1 cellular context compared by ENCODE assay signal in the genomic region with DNA sequence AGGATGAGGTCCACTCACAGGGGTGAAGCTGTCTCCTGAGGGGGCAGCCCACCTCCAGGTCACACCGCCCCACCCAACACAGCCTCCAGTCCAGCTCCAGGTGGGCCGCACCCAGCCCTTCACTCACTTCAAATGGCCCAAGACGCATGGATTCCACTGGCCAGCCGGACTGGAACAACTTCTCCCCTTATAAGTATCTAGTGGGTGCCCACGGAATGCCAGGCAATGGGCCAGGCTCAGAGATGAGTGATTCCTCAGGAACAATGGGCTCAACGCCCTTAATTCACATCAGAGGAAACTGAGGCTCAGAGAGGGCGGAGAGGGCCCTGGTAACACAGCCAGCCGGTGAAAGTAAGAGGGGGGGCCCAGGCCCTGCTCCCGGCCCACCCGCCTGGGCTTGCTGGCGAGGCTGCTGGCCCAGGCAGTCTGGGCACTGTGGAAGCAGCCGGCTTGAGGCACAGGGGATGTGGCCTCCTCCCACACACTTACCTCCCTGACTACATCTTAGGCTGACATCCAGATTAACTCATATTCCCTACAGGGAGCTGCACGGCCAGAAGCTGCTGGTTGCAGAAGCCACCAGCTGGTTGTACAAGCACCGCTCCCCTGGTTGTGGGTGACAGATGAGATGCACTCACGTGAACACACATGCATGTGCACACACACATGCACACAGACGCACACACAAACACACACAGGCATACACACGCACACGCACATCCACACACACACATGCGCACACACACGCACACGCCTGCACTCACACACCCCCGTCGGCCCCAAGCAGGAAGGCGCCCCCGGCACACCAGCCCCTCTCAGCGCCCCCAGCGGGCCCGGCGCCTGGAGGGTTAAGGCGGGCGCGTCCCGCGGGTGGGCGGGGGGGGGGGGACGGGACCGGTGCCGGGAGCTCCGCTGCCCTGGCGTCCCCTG.
A peak's percentile ranks its signal among the peaks of the same experiment; 100 is the strongest.
TF ChIP-seq lines count a peak whose summit lies in the region.

No MANE protein-coding gene starts in this region.

TF ChIP-seq in HepG2, 621 proteins besides CTCF, POLR2A, EP300 and RAD21 (continued from another document and continues in another):
- TF ChIP-seq, protein P1, sequence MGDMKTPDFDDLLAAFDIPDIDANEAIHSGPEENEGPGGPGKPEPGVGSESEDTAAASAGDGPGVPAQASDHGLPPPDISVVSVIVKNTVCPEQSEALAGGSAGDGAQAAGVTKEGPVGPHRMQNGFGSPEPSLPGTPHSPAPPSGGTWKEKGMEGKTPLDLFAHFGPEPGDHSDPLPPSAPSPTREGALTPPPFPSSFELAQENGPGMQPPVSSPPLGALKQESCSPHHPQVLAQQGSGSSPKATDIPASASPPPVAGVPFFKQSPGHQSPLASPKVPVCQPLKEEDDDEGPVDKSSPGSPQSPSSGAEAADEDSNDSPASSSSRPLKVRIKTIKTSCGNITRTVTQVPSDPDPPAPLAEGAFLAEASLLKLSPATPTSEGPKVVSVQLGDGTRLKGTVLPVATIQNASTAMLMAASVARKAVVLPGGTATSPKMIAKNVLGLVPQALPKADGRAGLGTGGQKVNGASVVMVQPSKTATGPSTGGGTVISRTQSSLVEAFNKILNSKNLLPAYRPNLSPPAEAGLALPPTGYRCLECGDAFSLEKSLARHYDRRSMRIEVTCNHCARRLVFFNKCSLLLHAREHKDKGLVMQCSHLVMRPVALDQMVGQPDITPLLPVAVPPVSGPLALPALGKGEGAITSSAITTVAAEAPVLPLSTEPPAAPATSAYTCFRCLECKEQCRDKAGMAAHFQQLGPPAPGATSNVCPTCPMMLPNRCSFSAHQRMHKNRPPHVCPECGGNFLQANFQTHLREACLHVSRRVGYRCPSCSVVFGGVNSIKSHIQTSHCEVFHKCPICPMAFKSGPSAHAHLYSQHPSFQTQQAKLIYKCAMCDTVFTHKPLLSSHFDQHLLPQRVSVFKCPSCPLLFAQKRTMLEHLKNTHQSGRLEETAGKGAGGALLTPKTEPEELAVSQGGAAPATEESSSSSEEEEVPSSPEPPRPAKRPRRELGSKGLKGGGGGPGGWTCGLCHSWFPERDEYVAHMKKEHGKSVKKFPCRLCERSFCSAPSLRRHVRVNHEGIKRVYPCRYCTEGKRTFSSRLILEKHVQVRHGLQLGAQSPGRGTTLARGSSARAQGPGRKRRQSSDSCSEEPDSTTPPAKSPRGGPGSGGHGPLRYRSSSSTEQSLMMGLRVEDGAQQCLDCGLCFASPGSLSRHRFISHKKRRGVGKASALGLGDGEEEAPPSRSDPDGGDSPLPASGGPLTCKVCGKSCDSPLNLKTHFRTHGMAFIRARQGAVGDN (CRISPR knock-in tag; IDR thresholded peaks at IDR 0.05): peak; percentile 28
- TF ChIP-seq ZNF652 (CRISPR knock-in tag; IDR thresholded peaks at IDR 0.05; ENCODE audit: borderline replicate concordance, low read depth) (peak; percentile 88), ZC3H13 (CRISPR knock-in tag; IDR thresholded peaks at IDR 0.05) (peak; percentile 5; the same call in 1 of the 2 replicates), ERF (CRISPR knock-in tag; IDR thresholded peaks at IDR 0.05) (no peak), ATAD3A (CRISPR knock-in tag; IDR thresholded peaks at IDR 0.05) (no peak), ARID2 (CRISPR knock-in tag; IDR thresholded peaks at IDR 0.05; ENCODE audit: borderline replicate concordance) (0 out of 2 replicates have a peak, but pooled peaks have one; percentile 30), MTA3 (CRISPR knock-in tag; IDR thresholded peaks at IDR 0.05) (no peak), HNRNPLL (IDR thresholded peaks at IDR 0.05; ENCODE audit: low read depth, low read length, poor library complexity, severe bottlenecking) (peak; percentile 22), NBN (conservative IDR thresholded peaks at IDR 0.05) (no peak), ZNF256 (CRISPR knock-in tag; conservative IDR thresholded peaks at IDR 0.05) (no peak), ZNF772 (CRISPR knock-in tag; IDR thresholded peaks at IDR 0.05) (0 out of 2 replicates have a peak, but pooled peaks have one; percentile 12), ZFP62 (CRISPR knock-in tag; IDR thresholded peaks at IDR 0.05) (no peak), TCF12 (IDR thresholded peaks at IDR 0.05) (no peak), TCF12 (CRISPR knock-in tag; IDR thresholded peaks at IDR 0.05) (no peak), AGO1 (IDR thresholded peaks at IDR 0.05; ENCODE audit: low read depth, low read length, poor library complexity, severe bottlenecking) (peak; percentile 4), ZNF569 (CRISPR knock-in tag; IDR thresholded peaks at IDR 0.05; ENCODE audit: borderline replicate concordance) (no peak), KDM2A (CRISPR knock-in tag; IDR thresholded peaks at IDR 0.05; ENCODE audit: borderline replicate concordance, low read depth) (0 out of 2 replicates have a peak, but pooled peaks have one; percentile 3), GABPB1 (CRISPR knock-in tag; IDR thresholded peaks at IDR 0.05) (0 out of 2 replicates have a peak, but pooled peaks have one; percentile 7), EED (CRISPR knock-in tag; IDR thresholded peaks at IDR 0.05) (peak; percentile 15; the same call in 1 of the 2 replicates), BHLHE40 (IDR thresholded peaks at IDR 0.05; ENCODE audit: low read length) (peak; percentile 67; the same call in 1 of the 2 replicates)
- TF ChIP-seq, protein P2, sequence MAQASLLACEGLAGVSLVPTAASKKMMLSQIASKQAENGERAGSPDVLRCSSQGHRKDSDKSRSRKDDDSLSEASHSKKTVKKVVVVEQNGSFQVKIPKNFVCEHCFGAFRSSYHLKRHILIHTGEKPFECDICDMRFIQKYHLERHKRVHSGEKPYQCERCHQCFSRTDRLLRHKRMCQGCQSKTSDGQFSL (CRISPR knock-in tag; IDR thresholded peaks at IDR 0.05): 0 out of 2 replicates have a peak, but pooled peaks have one; percentile 15
- TF ChIP-seq, protein P3, sequence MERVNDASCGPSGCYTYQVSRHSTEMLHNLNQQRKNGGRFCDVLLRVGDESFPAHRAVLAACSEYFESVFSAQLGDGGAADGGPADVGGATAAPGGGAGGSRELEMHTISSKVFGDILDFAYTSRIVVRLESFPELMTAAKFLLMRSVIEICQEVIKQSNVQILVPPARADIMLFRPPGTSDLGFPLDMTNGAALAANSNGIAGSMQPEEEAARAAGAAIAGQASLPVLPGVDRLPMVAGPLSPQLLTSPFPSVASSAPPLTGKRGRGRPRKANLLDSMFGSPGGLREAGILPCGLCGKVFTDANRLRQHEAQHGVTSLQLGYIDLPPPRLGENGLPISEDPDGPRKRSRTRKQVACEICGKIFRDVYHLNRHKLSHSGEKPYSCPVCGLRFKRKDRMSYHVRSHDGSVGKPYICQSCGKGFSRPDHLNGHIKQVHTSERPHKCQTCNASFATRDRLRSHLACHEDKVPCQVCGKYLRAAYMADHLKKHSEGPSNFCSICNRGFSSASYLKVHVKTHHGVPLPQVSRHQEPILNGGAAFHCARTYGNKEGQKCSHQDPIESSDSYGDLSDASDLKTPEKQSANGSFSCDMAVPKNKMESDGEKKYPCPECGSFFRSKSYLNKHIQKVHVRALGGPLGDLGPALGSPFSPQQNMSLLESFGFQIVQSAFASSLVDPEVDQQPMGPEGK (CRISPR knock-in tag; IDR thresholded peaks at IDR 0.05): peak; percentile 32; the same call in 1 of the 2 replicates
- TF ChIP-seq, protein P4, sequence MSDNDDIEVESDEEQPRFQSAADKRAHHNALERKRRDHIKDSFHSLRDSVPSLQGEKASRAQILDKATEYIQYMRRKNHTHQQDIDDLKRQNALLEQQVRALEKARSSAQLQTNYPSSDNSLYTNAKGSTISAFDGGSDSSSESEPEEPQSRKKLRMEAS (IDR thresholded peaks at IDR 0.05): 0 out of 2 replicates have a peak, but pooled peaks have one; percentile 4
- TF ChIP-seq, protein P5, sequence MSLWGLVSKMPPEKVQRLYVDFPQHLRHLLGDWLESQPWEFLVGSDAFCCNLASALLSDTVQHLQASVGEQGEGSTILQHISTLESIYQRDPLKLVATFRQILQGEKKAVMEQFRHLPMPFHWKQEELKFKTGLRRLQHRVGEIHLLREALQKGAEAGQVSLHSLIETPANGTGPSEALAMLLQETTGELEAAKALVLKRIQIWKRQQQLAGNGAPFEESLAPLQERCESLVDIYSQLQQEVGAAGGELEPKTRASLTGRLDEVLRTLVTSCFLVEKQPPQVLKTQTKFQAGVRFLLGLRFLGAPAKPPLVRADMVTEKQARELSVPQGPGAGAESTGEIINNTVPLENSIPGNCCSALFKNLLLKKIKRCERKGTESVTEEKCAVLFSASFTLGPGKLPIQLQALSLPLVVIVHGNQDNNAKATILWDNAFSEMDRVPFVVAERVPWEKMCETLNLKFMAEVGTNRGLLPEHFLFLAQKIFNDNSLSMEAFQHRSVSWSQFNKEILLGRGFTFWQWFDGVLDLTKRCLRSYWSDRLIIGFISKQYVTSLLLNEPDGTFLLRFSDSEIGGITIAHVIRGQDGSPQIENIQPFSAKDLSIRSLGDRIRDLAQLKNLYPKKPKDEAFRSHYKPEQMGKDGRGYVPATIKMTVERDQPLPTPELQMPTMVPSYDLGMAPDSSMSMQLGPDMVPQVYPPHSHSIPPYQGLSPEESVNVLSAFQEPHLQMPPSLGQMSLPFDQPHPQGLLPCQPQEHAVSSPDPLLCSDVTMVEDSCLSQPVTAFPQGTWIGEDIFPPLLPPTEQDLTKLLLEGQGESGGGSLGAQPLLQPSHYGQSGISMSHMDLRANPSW (CRISPR knock-in tag; IDR thresholded peaks at IDR 0.05; ENCODE audit: borderline replicate concordance): no peak
- TF ChIP-seq, protein P6, sequence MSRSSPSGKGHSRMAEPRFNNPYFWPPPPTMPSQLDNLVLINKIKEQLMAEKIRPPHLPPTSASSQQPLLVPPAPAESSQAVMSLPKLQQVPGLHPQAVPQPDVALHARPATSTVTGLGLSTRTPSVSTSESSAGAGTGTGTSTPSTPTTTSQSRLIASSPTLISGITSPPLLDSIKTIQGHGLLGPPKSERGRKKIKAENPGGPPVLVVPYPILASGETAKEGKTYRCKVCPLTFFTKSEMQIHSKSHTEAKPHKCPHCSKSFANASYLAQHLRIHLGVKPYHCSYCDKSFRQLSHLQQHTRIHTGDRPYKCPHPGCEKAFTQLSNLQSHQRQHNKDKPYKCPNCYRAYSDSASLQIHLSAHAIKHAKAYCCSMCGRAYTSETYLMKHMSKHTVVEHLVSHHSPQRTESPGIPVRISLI (CRISPR knock-in tag; IDR thresholded peaks at IDR 0.05; ENCODE audit: borderline replicate concordance): no peak
- TF ChIP-seq, protein P7, sequence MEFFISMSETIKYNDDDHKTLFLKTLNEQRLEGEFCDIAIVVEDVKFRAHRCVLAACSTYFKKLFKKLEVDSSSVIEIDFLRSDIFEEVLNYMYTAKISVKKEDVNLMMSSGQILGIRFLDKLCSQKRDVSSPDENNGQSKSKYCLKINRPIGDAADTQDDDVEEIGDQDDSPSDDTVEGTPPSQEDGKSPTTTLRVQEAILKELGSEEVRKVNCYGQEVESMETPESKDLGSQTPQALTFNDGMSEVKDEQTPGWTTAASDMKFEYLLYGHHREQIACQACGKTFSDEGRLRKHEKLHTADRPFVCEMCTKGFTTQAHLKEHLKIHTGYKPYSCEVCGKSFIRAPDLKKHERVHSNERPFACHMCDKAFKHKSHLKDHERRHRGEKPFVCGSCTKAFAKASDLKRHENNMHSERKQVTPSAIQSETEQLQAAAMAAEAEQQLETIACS (CRISPR knock-in tag; IDR thresholded peaks at IDR 0.05): no peak
- TF ChIP-seq, protein P8, sequence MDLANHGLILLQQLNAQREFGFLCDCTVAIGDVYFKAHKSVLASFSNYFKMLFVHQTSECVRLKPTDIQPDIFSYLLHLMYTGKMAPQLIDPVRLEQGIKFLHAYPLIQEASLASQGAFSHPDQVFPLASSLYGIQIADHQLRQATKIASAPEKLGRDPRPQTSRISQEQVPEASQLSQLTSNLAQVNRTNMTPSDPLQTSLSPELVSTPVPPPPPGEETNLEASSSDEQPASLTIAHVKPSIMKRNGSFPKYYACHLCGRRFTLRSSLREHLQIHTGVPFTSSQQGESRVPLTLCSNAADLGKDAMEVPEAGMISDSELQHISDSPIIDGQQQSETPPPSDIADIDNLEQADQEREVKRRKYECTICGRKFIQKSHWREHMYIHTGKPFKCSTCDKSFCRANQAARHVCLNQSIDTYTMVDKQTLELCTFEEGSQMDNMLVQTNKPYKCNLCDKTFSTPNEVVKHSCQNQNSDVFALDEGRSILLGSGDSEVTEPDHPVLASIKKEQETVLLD (CRISPR knock-in tag; IDR thresholded peaks at IDR 0.05; ENCODE audit: low read depth): 0 out of 2 replicates have a peak, but pooled peaks have one; percentile 14
- TF ChIP-seq, protein P9, sequence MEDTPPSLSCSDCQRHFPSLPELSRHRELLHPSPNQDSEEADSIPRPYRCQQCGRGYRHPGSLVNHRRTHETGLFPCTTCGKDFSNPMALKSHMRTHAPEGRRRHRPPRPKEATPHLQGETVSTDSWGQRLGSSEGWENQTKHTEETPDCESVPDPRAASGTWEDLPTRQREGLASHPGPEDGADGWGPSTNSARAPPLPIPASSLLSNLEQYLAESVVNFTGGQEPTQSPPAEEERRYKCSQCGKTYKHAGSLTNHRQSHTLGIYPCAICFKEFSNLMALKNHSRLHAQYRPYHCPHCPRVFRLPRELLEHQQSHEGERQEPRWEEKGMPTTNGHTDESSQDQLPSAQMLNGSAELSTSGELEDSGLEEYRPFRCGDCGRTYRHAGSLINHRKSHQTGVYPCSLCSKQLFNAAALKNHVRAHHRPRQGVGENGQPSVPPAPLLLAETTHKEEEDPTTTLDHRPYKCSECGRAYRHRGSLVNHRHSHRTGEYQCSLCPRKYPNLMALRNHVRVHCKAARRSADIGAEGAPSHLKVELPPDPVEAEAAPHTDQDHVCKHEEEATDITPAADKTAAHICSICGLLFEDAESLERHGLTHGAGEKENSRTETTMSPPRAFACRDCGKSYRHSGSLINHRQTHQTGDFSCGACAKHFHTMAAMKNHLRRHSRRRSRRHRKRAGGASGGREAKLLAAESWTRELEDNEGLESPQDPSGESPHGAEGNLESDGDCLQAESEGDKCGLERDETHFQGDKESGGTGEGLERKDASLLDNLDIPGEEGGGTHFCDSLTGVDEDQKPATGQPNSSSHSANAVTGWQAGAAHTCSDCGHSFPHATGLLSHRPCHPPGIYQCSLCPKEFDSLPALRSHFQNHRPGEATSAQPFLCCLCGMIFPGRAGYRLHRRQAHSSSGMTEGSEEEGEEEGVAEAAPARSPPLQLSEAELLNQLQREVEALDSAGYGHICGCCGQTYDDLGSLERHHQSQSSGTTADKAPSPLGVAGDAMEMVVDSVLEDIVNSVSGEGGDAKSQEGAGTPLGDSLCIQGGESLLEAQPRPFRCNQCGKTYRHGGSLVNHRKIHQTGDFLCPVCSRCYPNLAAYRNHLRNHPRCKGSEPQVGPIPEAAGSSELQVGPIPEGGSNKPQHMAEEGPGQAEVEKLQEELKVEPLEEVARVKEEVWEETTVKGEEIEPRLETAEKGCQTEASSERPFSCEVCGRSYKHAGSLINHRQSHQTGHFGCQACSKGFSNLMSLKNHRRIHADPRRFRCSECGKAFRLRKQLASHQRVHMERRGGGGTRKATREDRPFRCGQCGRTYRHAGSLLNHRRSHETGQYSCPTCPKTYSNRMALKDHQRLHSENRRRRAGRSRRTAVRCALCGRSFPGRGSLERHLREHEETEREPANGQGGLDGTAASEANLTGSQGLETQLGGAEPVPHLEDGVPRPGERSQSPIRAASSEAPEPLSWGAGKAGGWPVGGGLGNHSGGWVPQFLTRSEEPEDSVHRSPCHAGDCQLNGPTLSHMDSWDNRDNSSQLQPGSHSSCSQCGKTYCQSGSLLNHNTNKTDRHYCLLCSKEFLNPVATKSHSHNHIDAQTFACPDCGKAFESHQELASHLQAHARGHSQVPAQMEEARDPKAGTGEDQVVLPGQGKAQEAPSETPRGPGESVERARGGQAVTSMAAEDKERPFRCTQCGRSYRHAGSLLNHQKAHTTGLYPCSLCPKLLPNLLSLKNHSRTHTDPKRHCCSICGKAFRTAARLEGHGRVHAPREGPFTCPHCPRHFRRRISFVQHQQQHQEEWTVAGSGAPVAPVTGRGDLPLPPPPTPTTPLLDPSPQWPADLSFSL (CRISPR knock-in tag; IDR thresholded peaks at IDR 0.05): peak; percentile 54; the same call in 1 of the 2 replicates
- TF ChIP-seq, protein P10, sequence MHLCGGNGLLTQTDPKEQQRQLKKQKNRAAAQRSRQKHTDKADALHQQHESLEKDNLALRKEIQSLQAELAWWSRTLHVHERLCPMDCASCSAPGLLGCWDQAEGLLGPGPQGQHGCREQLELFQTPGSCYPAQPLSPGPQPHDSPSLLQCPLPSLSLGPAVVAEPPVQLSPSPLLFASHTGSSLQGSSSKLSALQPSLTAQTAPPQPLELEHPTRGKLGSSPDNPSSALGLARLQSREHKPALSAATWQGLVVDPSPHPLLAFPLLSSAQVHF (CRISPR knock-in tag; IDR thresholded peaks at IDR 0.05): no peak
